In the genomic region with DNA sequence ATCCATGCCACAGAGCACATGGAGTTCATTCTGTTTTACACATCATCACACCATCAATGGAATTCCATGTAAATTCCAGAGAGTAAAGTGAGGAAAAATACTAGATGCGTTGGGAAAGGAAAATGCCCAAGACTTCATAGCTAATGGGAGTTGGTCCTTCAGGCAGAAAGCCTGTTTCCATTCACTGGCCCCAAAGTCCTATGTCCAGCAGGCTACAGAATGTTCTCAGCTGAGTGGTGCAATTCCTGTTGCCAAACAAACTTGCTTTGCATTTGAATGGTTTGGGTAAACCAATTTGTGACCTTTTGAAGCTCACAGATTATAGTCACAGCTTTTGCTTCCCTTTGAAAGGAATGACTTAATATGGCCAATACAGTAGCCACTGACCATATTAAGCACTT, we compare ENCODE assay signal across 25 cellular contexts.
A peak's percentile ranks its signal among the peaks of the same experiment; 100 is the strongest.
DNase-seq lines count a peak whose midpoint lies in the region; ATAC-seq and TF ChIP-seq lines count a peak whose summit lies in the region.
"Had no signal": no experiment of that assay in that cellular context is flagged by ENCODE, and none has a peak within 500 bp of the region (broad histone marks: within the 10 kb centered on the region; RNA-seq: fewer than 3 reads in every experiment).

No MANE protein-coding gene starts in this region.

- peaks cover 38% of the 10 kb centered on the region for H3K4me1 Mint-ChIP-seq in HFFc6 (ENCODE audit: low read depth)
- H3K4me1 Mint-ChIP-seq: activated CD4-positive, alpha-beta T cell treated with anti-CD3 and anti-CD28 coated beads for 36 hours; stimulated activated effector memory CD8-positive, alpha-beta T cell treated with anti-CD3 and anti-CD28 coated beads, Interleukin-12 subunit alpha, Interleukin-12 subunit beta, amount 100 ng/mL, for 72 hours had no signal

- CTCF ChIA-PET in BJ (lab: Yijun Ruan, JAX), result interaction anchor here (1.4 kb wide), 1 partner anchor 49 kb away, joined by 6 read pairs; no protein-coding TSS in a partner anchor

- H3K9me3 Mint-ChIP-seq in HFFc6, result no peaks in the 10 kb centered on the region
- H3K9me3 Mint-ChIP-seq: activated naive CD4-positive, alpha-beta T cell treated with anti-CD3 and anti-CD28 coated beads for 36 hours; naive thymus-derived CD8-positive, alpha-beta T cell; stimulated activated effector memory CD8-positive, alpha-beta T cell treated with anti-CD3 and anti-CD28 coated beads, Interleukin-12 subunit alpha, Interleukin-12 subunit beta, amount 100 ng/mL, for 72 hours; T-helper 1 cell treated with Interleukin-12 subunit alpha and Interleukin-12 subunit beta and Interleukin-4 antibody, amounts not matched to agents 30 μg/mL and 1 μg/mL, for 36 hours had no signal

- POLR2A ChIA-PET in BJ (lab: Charles Lee), result no interaction called here

- 79% methylated on average over 1 of the region's 1 CpG for WGBS in smooth muscle cell (ENCODE audit: low lambda C conversion rate)

- H3K9ac ChIP-seq in smooth muscle cell (ENCODE audit: low read depth), result no peak overlapping the region

- no peak overlapping the region for H3K4me2 ChIP-seq in smooth muscle cell

- TF ChIP-seq CTCF in BJ (IDR thresholded peaks at IDR 0.05; ENCODE audit: insufficient read depth, low read depth, low read length) (no peak), HFFc6 (IDR thresholded peaks at IDR 0.05) (no peak), fibroblast of mammary gland (conservative IDR thresholded peaks at IDR 0.05; ENCODE audit: control insufficient read depth, insufficient read depth, low read depth, low read length) (no peak), smooth muscle cell (IDR thresholded peaks at IDR 0.05; ENCODE audit: borderline replicate concordance, insufficient read depth, poor library complexity, severe bottlenecking) (no peak), left ventricle myocardium inferior (IDR thresholded peaks at IDR 0.05; ENCODE audit: borderline replicate concordance) (no peak)

- H3K79me2 ChIP-seq in smooth muscle cell (ENCODE audit: low read depth), result no peaks in the 10 kb centered on the region

- no peak overlapping the region for H3K27ac Mint-ChIP-seq in HFFc6
- H3K27ac Mint-ChIP-seq: activated CD4-positive, alpha-beta T cell treated with anti-CD3 and anti-CD28 coated beads for 36 hours; activated naive CD4-positive, alpha-beta T cell treated with anti-CD3 and anti-CD28 coated beads for 36 hours; CD14-positive monocyte; naive thymus-derived CD8-positive, alpha-beta T cell; stimulated activated effector memory CD8-positive, alpha-beta T cell treated with anti-CD3 and anti-CD28 coated beads, Interleukin-12 subunit alpha, Interleukin-12 subunit beta, amount 100 ng/mL, for 72 hours; T-helper 1 cell treated with Interleukin-12 subunit alpha and Interleukin-12 subunit beta and Interleukin-4 antibody, amounts not matched to agents 30 μg/mL and 1 μg/mL, for 36 hours had no signal

- intact Hi-C loops in left ventricle myocardium inferior (cut with micrococcal nuclease), result no loop called here

- no peak overlapping the region for H3K4me3 Mint-ChIP-seq in HFFc6
- H3K4me3 Mint-ChIP-seq: activated CD4-positive, alpha-beta T cell treated with anti-CD3 and anti-CD28 coated beads for 36 hours; activated naive CD4-positive, alpha-beta T cell treated with anti-CD3 and anti-CD28 coated beads for 36 hours; CD14-positive monocyte; naive thymus-derived CD8-positive, alpha-beta T cell; stimulated activated effector memory CD8-positive, alpha-beta T cell treated with anti-CD3 and anti-CD28 coated beads, Interleukin-12 subunit alpha, Interleukin-12 subunit beta, amount 100 ng/mL, for 72 hours; T-helper 1 cell treated with Interleukin-12 subunit alpha and Interleukin-12 subunit beta and Interleukin-4 antibody, amounts not matched to agents 30 μg/mL and 1 μg/mL, for 36 hours had no signal

- H3K9me3 ChIP-seq in smooth muscle cell (replicated peaks; ENCODE audit: low read depth) (no peaks in the 10 kb centered on the region), left ventricle myocardium inferior (replicated peaks) (no peaks in the 10 kb centered on the region)
- H3K9me3 ChIP-seq: esophagus muscularis mucosa, spleen had no signal

- DNase-seq in BJ (ENCODE audit: low read depth) (peak; percentile 75), HFFc6 (peak; percentile 43), fibroblast of mammary gland (ENCODE audit: low read depth) (peak; percentile 57), midbrain (lab: John Stamatoyannopoulos, UW) (peak; percentile 18), GOT3 (lab: John Stamatoyannopoulos, UW) (no peak), smooth muscle cell (lab: John Stamatoyannopoulos, UW; ENCODE audit: unreplicated experiment) (no peak), left ventricle myocardium inferior (no peak)
- DNase-seq: activated CD4-positive, alpha-beta T cell treated with anti-CD3 and anti-CD28 coated beads for 36 hours; activated naive CD4-positive, alpha-beta T cell treated with anti-CD3 and anti-CD28 coated beads for 36 hours; activated T-cell treated with anti-CD3 and anti-CD28 coated beads, Interleukin-2, amount 50 U/mL, for 48 hours; amygdala; cortex of kidney; left cardiac atrium; naive thymus-derived CD8-positive, alpha-beta T cell; NCI-H1694 treated with DMSO at 0.1 percent for 48 hours; NCI-H526 treated with DMSO at 0.1 percent for 48 hours; RPMI8226; spleen; stimulated activated CD4-positive, alpha-beta T cell treated with anti-CD3 and anti-CD28 coated beads, Interleukin-2, amount 100 ng/mL, for 48 hours had no signal

- no peak overlapping the region for H2AFZ ChIP-seq in smooth muscle cell (ENCODE audit: low read depth)

- no peaks in the 10 kb centered on the region for H3F3A ChIP-seq in smooth muscle cell (ENCODE audit: low read depth)

- no peak overlapping the region for H3K4me3 ChIP-seq in BJ (ENCODE audit: low read depth, low read length)
- no peak overlapping the region for H3K4me3 ChIP-seq in fibroblast of mammary gland (ENCODE audit: control insufficient read depth, low read depth, low read length)
- no peak overlapping the region for H3K4me3 ChIP-seq in smooth muscle cell
- no peak overlapping the region for H3K4me3 ChIP-seq in left ventricle myocardium inferior
- H3K4me3 ChIP-seq: cardiac muscle cell, esophagus muscularis mucosa, spleen had no signal

- no peaks in the 10 kb centered on the region for H3K36me3 ChIP-seq in BJ (ENCODE audit: control insufficient read depth, insufficient read depth, low read length)
- H3K36me3 ChIP-seq in smooth muscle cell (ENCODE audit: low read depth), result no peaks in the 10 kb centered on the region
- H3K36me3 ChIP-seq in left ventricle myocardium inferior, result no peaks in the 10 kb centered on the region
- H3K36me3 ChIP-seq: cardiac muscle cell, esophagus muscularis mucosa, spleen had no signal

- H4K20me1 ChIP-seq in smooth muscle cell (ENCODE audit: low read depth), result no peaks in the 10 kb centered on the region

- no peaks in the 10 kb centered on the region for H3K36me3 Mint-ChIP-seq in HFFc6 (ENCODE audit: low read depth)
- H3K36me3 Mint-ChIP-seq: CD14-positive monocyte; naive thymus-derived CD8-positive, alpha-beta T cell; stimulated activated effector memory CD8-positive, alpha-beta T cell treated with anti-CD3 and anti-CD28 coated beads, Interleukin-12 subunit alpha, Interleukin-12 subunit beta, amount 100 ng/mL, for 72 hours had no signal

- H3K27me3 Mint-ChIP-seq in HFFc6 (ENCODE audit: insufficient read depth), result peaks cover 2% of the 10 kb centered on the region; the same call in 1 of the 2 replicates

- no peaks in the 10 kb centered on the region for H3K4me1 ChIP-seq in smooth muscle cell (ENCODE audit: low read depth)
- H3K4me1 ChIP-seq in left ventricle myocardium inferior, result no peaks in the 10 kb centered on the region
- H3K4me1 ChIP-seq: esophagus muscularis mucosa, spleen had no signal

- no peaks in the 10 kb centered on the region for H3K27me3 ChIP-seq in BJ (ENCODE audit: control insufficient read depth, insufficient read depth, low read length)
- H3K27me3 ChIP-seq in smooth muscle cell (ENCODE audit: low read depth), result no peaks in the 10 kb centered on the region
- no peaks in the 10 kb centered on the region for H3K27me3 ChIP-seq in left ventricle myocardium inferior (ENCODE audit: low read depth)
- H3K27me3 ChIP-seq: cardiac muscle cell, esophagus muscularis mucosa, spleen had no signal

- no peak for ATAC-seq in GM18498 (IDR thresholded peaks at IDR 0.05; ENCODE audit: unreplicated experiment)
- ATAC-seq: activated CD4-positive, alpha-beta T cell treated with anti-CD3 and anti-CD28 coated beads for 36 hours; left cardiac atrium; naive thymus-derived CD8-positive, alpha-beta T cell; stimulated activated effector memory CD8-positive, alpha-beta T cell treated with anti-CD3 and anti-CD28 coated beads, Interleukin-12 subunit alpha, Interleukin-12 subunit beta, amount 100 ng/mL, for 72 hours had no signal

- H3K27ac ChIP-seq in smooth muscle cell (ENCODE audit: low read depth) (no peak overlapping the region), left ventricle myocardium inferior (replicated peaks) (no peak overlapping the region)
- H3K27ac ChIP-seq: cardiac muscle cell, esophagus muscularis mucosa, spleen had no signal

Comparison
In these comparisons a context has a peak if more than half of its experiments do, and no peak if none do; other contexts are left out.
1. DNase-seq: peak in BJ (single experiment), HFFc6 (single experiment), fibroblast of mammary gland (single experiment) and midbrain (single experiment); none in GOT3 (single experiment), smooth muscle cell (single experiment) and left ventricle myocardium inferior (single experiment).